ENCODE assay signal across 20 cellular contexts in genomic region chr2:133726906-133727305, GRCh38.
A peak's percentile ranks its signal among the peaks of the same experiment; 100 is the strongest.
DNase-seq lines count a peak whose midpoint lies in the region; ATAC-seq, FAIRE-seq and TF ChIP-seq lines count a peak whose summit lies in the region.
"Had no signal": no experiment of that assay in that cellular context is flagged by ENCODE, and none has a peak within 500 bp of the region (broad histone marks: within the 10 kb centered on the region; RNA-seq: fewer than 3 reads in every experiment).

No MANE protein-coding gene starts in this region.

- H3K27ac ChIP-seq in heart left ventricle = no peak overlapping the region
- no peak overlapping the region for H3K27ac ChIP-seq in endothelial cell of umbilical vein (ENCODE audit: insufficient read depth, low read depth, low read length)
- H3K27ac ChIP-seq in tibial nerve = peak overlapping the region in 2 of 4 donors; percentile 52 to 61
- H3K27ac ChIP-seq: brain microvascular endothelial cell had no signal

- CTCF ChIA-PET in endothelial cell of umbilical vein (lab: Charles Lee) = interaction anchor here (1.0 kb wide), 1 partner anchor 166 kb away, joined by 5 read pairs; no protein-coding TSS in a partner anchor

- no peak for ATAC-seq in heart left ventricle
- ATAC-seq: activated CD4-positive, alpha-beta T cell treated with anti-CD3 and anti-CD28 coated beads for 36 hours; CD8-positive, alpha-beta T cell; esophagus mucosa; natural killer cell treated with Interleukin-12 subunit alpha and Interleukin-12 subunit beta and Interleukin-15 and Interleukin-18, amount 100 ng/mL, for 72 hours had no signal

- 48 to 61% (median 56%) methylated on average over 4 of the region's 4 CpGs for WGBS in heart left ventricle, 4 donors
- 27 to 38% methylated on average over 4 of the region's 4 CpGs for WGBS in tibial nerve, 2 donors

- H3K36me3 ChIP-seq in heart left ventricle (no peaks in the 10 kb centered on the region), endothelial cell of umbilical vein (ENCODE audit: control insufficient read depth in 2 of 2, extremely low read depth in 1 of 2, insufficient read depth in 2 of 2, low read length in 2 of 2) (no peaks in the 10 kb centered on the region), tibial nerve (no peaks in the 10 kb centered on the region)
- H3K36me3 ChIP-seq: brain microvascular endothelial cell had no signal

- peak overlapping the region; percentile 84 for H2AFZ ChIP-seq in endothelial cell of umbilical vein (ENCODE audit: low read depth, low read length)

- no peaks in the 10 kb centered on the region for H3K9me1 ChIP-seq in endothelial cell of umbilical vein (replicated peaks; ENCODE audit: control insufficient read depth, extremely low read depth, insufficient read depth, low read length)

- intact Hi-C loops in heart left ventricle (cut with DNase I) (no loop called here), cardiac septum (cut with DNase I) (no loop called here), endothelial cell of umbilical vein (cut with micrococcal nuclease) (no loop called here)

- H3K4me2 ChIP-seq in endothelial cell of umbilical vein (ENCODE audit: insufficient read depth, low read length) = peak overlapping the region; percentile 5

- H3K79me2 ChIP-seq in endothelial cell of umbilical vein (ENCODE audit: control insufficient read depth, insufficient read depth, low read length) = no peaks in the 10 kb centered on the region

- H3K9ac ChIP-seq in endothelial cell of umbilical vein (replicated peaks; ENCODE audit: extremely low read depth, insufficient read depth, low read length) = no peak overlapping the region

- H3K4me3 ChIP-seq in heart left ventricle (peak overlapping the region in 8 of 12 donors; percentile 3 to 40 (median 24)), endothelial cell of umbilical vein (replicated peaks in 1 of 3; ENCODE audit: insufficient read depth in 1 of 3, low read depth in 1 of 3, low read length in 3 of 3) (no peak overlapping the region), tibial nerve (peak overlapping the region; percentile 3 to 38 (median 19))

- DNase-seq in heart left ventricle (no peak), cardiac septum (ENCODE audit: low spot score) (no peak), endothelial cell of umbilical vein (ENCODE audit: low read depth, low spot score) (peak; percentile 31), midbrain (lab: John Stamatoyannopoulos, UW) (peak; percentile 4), tibial nerve (ENCODE audit: low spot score in 2 of 2) (no peak), NCI-H69 (lab: John Stamatoyannopoulos, UW) (no peak), glomerular visceral epithelial cell (ENCODE audit: extremely low spot score) (no peak)
- DNase-seq in activated naive CD4-positive, alpha-beta T cell treated with anti-CD3 and anti-CD28 coated beads, Interleukin-2, amount 50 U/mL, for 16 hours = no peak
- DNase-seq: activated CD4-positive, alpha-beta T cell treated with anti-CD3 and anti-CD28 coated beads for 36 hours; activated CD8-positive, alpha-beta memory T cell treated with anti-CD3 and anti-CD28 coated beads, Interleukin-2, amount 50 U/mL, for 48 hours; activated naive CD4-positive, alpha-beta T cell treated with anti-CD3 and anti-CD28 coated beads for 36 hours; brain microvascular endothelial cell; CD8-positive, alpha-beta T cell; NCI-H187 treated with DMSO at 0.1 percent for 48 hours; SIG-M5; stimulated activated CD4-positive, alpha-beta T cell treated with anti-CD3 and anti-CD28 coated beads, Interleukin-1b, Interleukin-23, amount 100 ng/mL, for 48 hours; T-helper 9 cell; trophoblast cell had no signal

- peaks cover 0 to 4% (median 0%) of the 10 kb centered on the region in 12 donors for H3K4me1 ChIP-seq in heart left ventricle
- H3K4me1 ChIP-seq in endothelial cell of umbilical vein (ENCODE audit: control insufficient read depth, extremely low read depth, insufficient read depth, low read length) = no peaks in the 10 kb centered on the region
- H3K4me1 ChIP-seq in tibial nerve = peaks cover 0 to 13% (median 0%) of the 10 kb centered on the region in 4 donors

- TF ChIP-seq CTCF in heart left ventricle (IDR thresholded peaks at IDR 0.05) (no peak), endothelial cell of umbilical vein (IDR thresholded peaks at IDR 0.05; ENCODE audit: extremely low read depth in 1 of 2, insufficient read depth in 1 of 2, low read depth in 1 of 2, low read length in 2 of 2) (no peak), tibial nerve (IDR thresholded peaks at IDR 0.05) (no peak)

- no peaks in the 10 kb centered on the region for H4K20me1 ChIP-seq in endothelial cell of umbilical vein (replicated peaks; ENCODE audit: control insufficient read depth, extremely low read depth, insufficient read depth, low read length)

- no peaks in the 10 kb centered on the region for H3K27me3 ChIP-seq in heart left ventricle
- no peaks in the 10 kb centered on the region for H3K27me3 ChIP-seq in endothelial cell of umbilical vein (ENCODE audit: control insufficient read depth in 2 of 2, insufficient read depth in 2 of 2, low read length in 2 of 2)
- H3K27me3 ChIP-seq in tibial nerve = no peaks in the 10 kb centered on the region
- H3K27me3 ChIP-seq: brain microvascular endothelial cell had no signal

- no TSS peak for BruUV-seq in endothelial cell of umbilical vein (replicated peaks; lab: Mats Ljungman, UMichigan)

- POLR2A ChIA-PET in endothelial cell of umbilical vein (lab: Charles Lee) = no interaction called here

- dilution Hi-C loops in endothelial cell of umbilical vein (cut with MboI; ENCODE audit: extremely low pct_ligation_motif_present, low sequenced_read_pairs) = no loop called here

- FAIRE-seq in endothelial cell of umbilical vein (lab: Jason Lieb, UNC) = no peak

- TF ChIP-seq EP300 in tibial nerve (IDR thresholded peaks at IDR 0.05) = no peak

- TF ChIP-seq POLR2A in heart left ventricle (IDR thresholded peaks at IDR 0.05) (no peak), endothelial cell of umbilical vein (IDR thresholded peaks at IDR 0.05; ENCODE audit: low read depth, low read length) (no peak), tibial nerve (IDR thresholded peaks at IDR 0.05) (no peak)

- H3K9me3 ChIP-seq in heart left ventricle (no peaks in the 10 kb centered on the region), endothelial cell of umbilical vein (replicated peaks; ENCODE audit: control insufficient read depth, insufficient read depth, low read length) (no peaks in the 10 kb centered on the region), tibial nerve (no peaks in the 10 kb centered on the region)

TF ChIP-seq in endothelial cell of umbilical vein, 7 proteins besides CTCF, POLR2A, EP300 and RAD21:
- TF ChIP-seq GATA2 (IDR thresholded peaks at IDR 0.05; ENCODE audit: insufficient read depth, insufficient read length, low read depth, low read length) = no peak
- no peak for TF ChIP-seq MAX (IDR thresholded peaks at IDR 0.05; ENCODE audit: insufficient read depth, insufficient read length)
- TF ChIP-seq POLR2AphosphoS5 (IDR thresholded peaks at IDR 0.05; ENCODE audit: insufficient read depth, low read depth, low read length) = no peak
- no peak for TF ChIP-seq MYC (IDR thresholded peaks at IDR 0.05; ENCODE audit: low read depth, low read length)
- no peak for TF ChIP-seq JUN (IDR thresholded peaks at IDR 0.05; ENCODE audit: borderline replicate concordance, insufficient read depth, insufficient read length, low read depth)
- no peak for TF ChIP-seq EZH2 (IDR thresholded peaks at IDR 0.05; ENCODE audit: borderline replicate concordance, low read depth, low read length, severe bottlenecking)
- TF ChIP-seq FOS (IDR thresholded peaks at IDR 0.05; ENCODE audit: borderline replicate concordance, insufficient read depth, low read length) = no peak

Comparison
In these comparisons a context has a peak if more than half of its experiments do, and no peak if none do; other contexts are left out.
1. DNase-seq: peak in endothelial cell of umbilical vein (single experiment) and midbrain (single experiment); none in heart left ventricle (0 of 5), cardiac septum (single experiment), tibial nerve (0 of 2), activated naive CD4-positive, alpha-beta T cell treated with anti-CD3 and anti-CD28 coated beads, Interleukin-2, amount 50 U/mL, for 16 hours (single experiment), NCI-H69 (single experiment) and glomerular visceral epithelial cell (single experiment).
2. H3K4me3 ChIP-seq: peak in heart left ventricle (8 of 12) and tibial nerve (4 of 4); none in endothelial cell of umbilical vein (0 of 3).